19 cellular contexts compared by ENCODE assay signal in genomic region chr20:1669304-1669703, GRCh38. TPM values are rescaled to one million over a fixed set of nuclear protein-coding genes. Genes with fewer than 3 reads are reported as not detected.
A peak's percentile ranks its signal among the peaks of the same experiment; 100 is the strongest.
DNase-seq lines count a peak whose midpoint lies in the region; ATAC-seq lines count a peak whose summit lies in the region.
"Had no signal": no experiment of that assay in that cellular context is flagged by ENCODE, and none has a peak within 500 bp of the region (broad histone marks: within the 10 kb centered on the region; RNA-seq: fewer than 3 reads in every experiment).

No MANE protein-coding gene starts in this region.

- H3K36me3 Mint-ChIP-seq in stimulated activated naive CD8-positive, alpha-beta T cell treated with anti-CD3 and anti-CD28 coated beads, Interleukin-15, Interleukin-2, amounts not matched to agents 100 ng/mL and 50 ng/mL, for 24 hours (ENCODE audit: low read depth), result peaks cover 39% of the 10 kb centered on the region
- H3K36me3 Mint-ChIP-seq in T-helper 17 cell (ENCODE audit: low read depth), result peaks cover 2% of the 10 kb centered on the region

- peaks cover 8% of the 10 kb centered on the region for H3K9me3 Mint-ChIP-seq in stimulated activated naive CD8-positive, alpha-beta T cell treated with anti-CD3 and anti-CD28 coated beads, Interleukin-15, Interleukin-2, amounts not matched to agents 100 ng/mL and 50 ng/mL, for 24 hours

- peaks cover 100% of the 10 kb centered on the region for H3K4me1 Mint-ChIP-seq in stimulated activated naive CD8-positive, alpha-beta T cell treated with anti-CD3 and anti-CD28 coated beads, Interleukin-15, Interleukin-2, amounts not matched to agents 100 ng/mL and 50 ng/mL, for 24 hours (ENCODE audit: low read depth)
- peaks cover 52% of the 10 kb centered on the region for H3K4me1 Mint-ChIP-seq in T-helper 17 cell

- H3K27ac Mint-ChIP-seq in stimulated activated naive CD8-positive, alpha-beta T cell treated with anti-CD3 and anti-CD28 coated beads, Interleukin-15, Interleukin-2, amounts not matched to agents 100 ng/mL and 50 ng/mL, for 24 hours, result peak overlapping the region; percentile 69
- H3K27ac Mint-ChIP-seq in T-helper 17 cell, result peak overlapping the region; percentile 81

- no peaks in the 10 kb centered on the region for H3K9me3 ChIP-seq in T-helper 17 cell (ENCODE audit: control insufficient read depth, low read length, poor library complexity, severe bottlenecking)

- H3K27me3 Mint-ChIP-seq in stimulated activated naive CD8-positive, alpha-beta T cell treated with anti-CD3 and anti-CD28 coated beads, Interleukin-15, Interleukin-2, amounts not matched to agents 100 ng/mL and 50 ng/mL, for 24 hours, result no peaks in the 10 kb centered on the region
- no peaks in the 10 kb centered on the region for H3K27me3 Mint-ChIP-seq in T-helper 17 cell

- no peak for ATAC-seq in stimulated activated naive CD8-positive, alpha-beta T cell treated with anti-CD3 and anti-CD28 coated beads, Interleukin-15, Interleukin-2, amounts not matched to agents 100 U/mL and 50 U/mL, for 24 hours
- ATAC-seq in T-helper 17 cell (no peak), HG02973 (IDR thresholded peaks at IDR 0.05; ENCODE audit: unreplicated experiment) (no peak)

- DNase-seq in stimulated activated naive CD8-positive, alpha-beta T cell treated with anti-CD3 and anti-CD28 coated beads, Interleukin-15, Interleukin-2, amounts not matched to agents 100 U/mL and 50 U/mL, for 24 hours, result no peak
- no peak for DNase-seq in T-helper 17 cell
- peak; percentile 9 for DNase-seq in iris pigment epithelial cell (ENCODE audit: low read depth)
- no peak for DNase-seq in COLO668 (lab: John Stamatoyannopoulos, UW; ENCODE audit: unreplicated experiment)
- DNase-seq in hepatic stellate cell (ENCODE audit: low spot score), result no peak
- no peak for DNase-seq in SHP77 (lab: John Stamatoyannopoulos, UW)
- DNase-seq: activated CD4-positive, CD25-positive, alpha-beta regulatory T cell treated with anti-CD3 and anti-CD28 coated beads, Interleukin-2, amount 50 U/mL, for 72 hours; activated effector memory CD4-positive, alpha-beta T cell treated with Interleukin-2 at 50 U/mL for 16 hours; C1 segment of cervical spinal cord; erythroblast; GDM1; NCI-H1048; stimulated activated CD4-positive, alpha-beta T cell treated with anti-CD3 and anti-CD28 coated beads, Interleukin-2, amount 100 ng/mL, for 24 hours; T-helper 1 cell had no signal

- H3K4me3 Mint-ChIP-seq in stimulated activated naive CD8-positive, alpha-beta T cell treated with anti-CD3 and anti-CD28 coated beads, Interleukin-15, Interleukin-2, amounts not matched to agents 100 ng/mL and 50 ng/mL, for 24 hours, result no peak overlapping the region
- no peak overlapping the region for H3K4me3 Mint-ChIP-seq in T-helper 17 cell

RNA-seq across cellular contexts. Expression of gene SIRPG, which starts 11.7 kb away (rescaled TPM):
- 10 to 100 TPM; 45.3 to 47.5 TPM for total RNA-seq in T-helper 17 cell
- total RNA-seq: cerebellum, H4, omental fat pad had no signal

RNA-seq across cellular contexts. Expression of gene SIRPB1, which starts 49.5 kb away (rescaled TPM):
- total RNA-seq in T-helper 17 cell, result 1 to 10 TPM; 4.4 to 4.6 TPM
